In genomic region chr1:84785231-84785630, GRCh38 we compare ENCODE assay signal across 19 cellular contexts.
"Had no signal": no experiment of that assay in that cellular context is flagged by ENCODE, and none has a peak within 500 bp of the region (broad histone marks: within the 10 kb centered on the region; RNA-seq: fewer than 3 reads in every experiment).

No MANE protein-coding gene starts in this region.

- H3K4me1 ChIP-seq: ascending aorta, gastrocnemius medialis, left ventricle myocardium inferior, upper lobe of right lung had no signal

- H3K4me3 ChIP-seq: ascending aorta, breast epithelium, gastrocnemius medialis, left ventricle myocardium inferior, upper lobe of right lung had no signal

- H3K27ac ChIP-seq: ascending aorta, gastrocnemius medialis, left ventricle myocardium inferior, upper lobe of right lung, VCaP had no signal

- ATAC-seq: activated CD4-positive, CD25-positive, alpha-beta regulatory T cell treated with anti-CD3 and anti-CD28 coated beads, Interleukin-2, amount 50 U/mL, for 24 hours; activated naive CD8-positive, alpha-beta T cell treated with anti-CD3 and anti-CD28 coated beads, Interleukin-2, amount 50 U/mL, for 24 hours; gastrocnemius medialis; natural killer cell treated with Interleukin-12 subunit alpha and Interleukin-12 subunit beta and Interleukin-15 and Interleukin-18, amount 100 ng/mL, for 72 hours; stimulated activated naive CD8-positive, alpha-beta T cell treated with anti-CD3 and anti-CD28 coated beads, Interleukin-15, Interleukin-2, amounts not matched to agents 100 U/mL and 50 U/mL, for 24 hours; T-cell; upper lobe of right lung had no signal

- H3K27me3 ChIP-seq: ascending aorta, breast epithelium, gastrocnemius medialis, upper lobe of right lung had no signal

- H3K9me3 ChIP-seq: ascending aorta, breast epithelium, gastrocnemius medialis, upper lobe of right lung had no signal

- H3K36me3 ChIP-seq: ascending aorta, breast epithelium, gastrocnemius medialis, left ventricle myocardium inferior, upper lobe of right lung had no signal

- DNase-seq: activated CD4-positive, alpha-beta memory T cell treated with anti-CD3 and anti-CD28 coated beads, Interleukin-2, amount 10 ng/mL, durations not matched to agents 7 days and 5 days; activated CD4-positive, alpha-beta T cell treated with anti-CD3 and anti-CD28 coated beads, Interleukin-2, amount 10 ng/mL, durations not matched to agents 24 days and 14 days; activated gamma-delta T cell; activated naive CD4-positive, alpha-beta T cell treated with anti-CD3 and anti-CD28 coated beads, Interleukin-2, amount 50 U/mL, for 16 hours; activated naive CD8-positive, alpha-beta T cell treated with anti-CD3 and anti-CD28 coated beads, Interleukin-2, amount 50 U/mL, for 24 hours; activated T-cell treated with anti-CD3 and anti-CD28 coated beads for 4 hours; gastrocnemius medialis; hippocampal formation; left ventricle myocardium inferior; midbrain; stimulated activated CD4-positive, alpha-beta T cell treated with anti-CD3 and anti-CD28 coated beads, Interleukin-4, amount 100 ng/mL, for 24 hours; stimulated activated naive CD8-positive, alpha-beta T cell treated with anti-CD3 and anti-CD28 coated beads, Interleukin-15, Interleukin-2, amounts not matched to agents 100 U/mL and 50 U/mL, for 24 hours; T-cell; upper lobe of right lung had no signal
